ENCODE assay signal across 9 cellular contexts in genomic region chr3:25781145-25781757, GRCh38. TPM values are rescaled to one million over a fixed set of nuclear protein-coding genes. Genes with fewer than 3 reads are reported as not detected.
A peak's percentile ranks its signal among the peaks of the same experiment; 100 is the strongest.
DNase-seq lines count a peak whose midpoint lies in the region; ATAC-seq, FAIRE-seq and TF ChIP-seq lines count a peak whose summit lies in the region.
"Had no signal": no experiment of that assay in that cellular context is flagged by ENCODE, and none has a peak within 500 bp of the region (broad histone marks: within the 10 kb centered on the region; RNA-seq: fewer than 3 reads in every experiment).

No MANE protein-coding gene starts in this region.

- H4K20me1 ChIP-seq in PC-9 (ENCODE audit: insufficient read depth) = no peaks in the 10 kb centered on the region
- no peaks in the 10 kb centered on the region for H4K20me1 ChIP-seq in keratinocyte (ENCODE audit: control insufficient read depth, extremely low read depth, insufficient read depth, low read length)

- CTCF ChIA-PET in PC-9 (lab: Charles Lee) = no interaction called here

- no peaks in the 10 kb centered on the region for H3K9me2 ChIP-seq in PC-9 (ENCODE audit: insufficient read depth)

- ATAC-seq in CD4-positive, CD25-positive, alpha-beta regulatory T cell (ENCODE audit: low read depth in 2 of 2) = no peak
- ATAC-seq in GM19324 (IDR thresholded peaks at IDR 0.05; ENCODE audit: low FRiP score, unreplicated experiment) (no peak), HG02678 (IDR thresholded peaks at IDR 0.05; ENCODE audit: unreplicated experiment) (no peak), HG02571 (IDR thresholded peaks at IDR 0.05; ENCODE audit: unreplicated experiment) (no peak)

- H3K27me3 ChIP-seq in CD4-positive, CD25-positive, alpha-beta regulatory T cell (ENCODE audit: control insufficient read depth, insufficient read depth, low read length) = no peaks in the 10 kb centered on the region
- H3K27me3 ChIP-seq in PC-9 (ENCODE audit: insufficient read depth, low read depth) (no peaks in the 10 kb centered on the region), keratinocyte (ENCODE audit: control insufficient read depth, extremely low read depth, insufficient read depth, low read length) (no peaks in the 10 kb centered on the region)
- H3K27me3 ChIP-seq: upper lobe of left lung had no signal

- H3K27ac ChIP-seq in CD4-positive, CD25-positive, alpha-beta regulatory T cell (ENCODE audit: insufficient read depth, low read length, poor library complexity, severe bottlenecking) = no peak overlapping the region
- H3K27ac ChIP-seq in PC-9 (no peak overlapping the region), keratinocyte (ENCODE audit: control insufficient read depth, insufficient read depth, low read length) (no peak overlapping the region)
- H3K27ac ChIP-seq: upper lobe of left lung had no signal

- peak overlapping the region in 2 of 3 donors; percentile 53 to 75 for H3K27ac Mint-ChIP-seq in CD4-positive, CD25-positive, alpha-beta regulatory T cell

- peaks cover 33% of the 10 kb centered on the region for H3K4me1 ChIP-seq in CD4-positive, CD25-positive, alpha-beta regulatory T cell (ENCODE audit: control insufficient read depth, insufficient read depth, low read length, poor library complexity, severe bottlenecking)
- H3K4me1 ChIP-seq in PC-9 (replicated peaks; ENCODE audit: insufficient read depth) (peaks cover 21% of the 10 kb centered on the region), keratinocyte (ENCODE audit: control insufficient read depth, extremely low read depth, insufficient read depth, low read length) (peaks cover 9% of the 10 kb centered on the region)

- no peak overlapping the region for H3K9ac ChIP-seq in keratinocyte (ENCODE audit: control insufficient read depth, extremely low read depth, insufficient read depth, low read length)

- H3K9me3 Mint-ChIP-seq in CD4-positive, CD25-positive, alpha-beta regulatory T cell = no peaks in the 10 kb centered on the region

- H3K4me3 ChIP-seq in CD4-positive, CD25-positive, alpha-beta regulatory T cell (ENCODE audit: low read depth, low read length) = peak overlapping the region; percentile 92
- H3K4me3 ChIP-seq in PC-9 = peak overlapping the region; percentile 70; the same call in 1 of the 2 replicates
- no peak overlapping the region for H3K4me3 ChIP-seq in keratinocyte (ENCODE audit: control insufficient read depth in 2 of 3, extremely low read depth in 1 of 3, insufficient read depth in 2 of 3, low read depth in 1 of 3, low read length in 3 of 3)

- peaks cover 35 to 56% (median 49%) of the 10 kb centered on the region in 4 donors for H3K4me1 Mint-ChIP-seq in CD4-positive, CD25-positive, alpha-beta regulatory T cell

- no TSS peak for BruUV-seq in PC-9 (replicated peaks; lab: Mats Ljungman, UMichigan)

- H3K79me2 ChIP-seq in PC-9 (ENCODE audit: low read depth) (peaks cover 34% of the 10 kb centered on the region), keratinocyte (ENCODE audit: control insufficient read depth, insufficient read depth, low read length) (peaks cover 31% of the 10 kb centered on the region)

- no peaks in the 10 kb centered on the region for H3K27me3 Mint-ChIP-seq in CD4-positive, CD25-positive, alpha-beta regulatory T cell

- no peaks in the 10 kb centered on the region for H3K9me1 ChIP-seq in keratinocyte (ENCODE audit: control insufficient read depth, extremely low read depth, insufficient read depth, low read length)

- H3K9me3 ChIP-seq in CD4-positive, CD25-positive, alpha-beta regulatory T cell (ENCODE audit: control insufficient read depth in 2 of 2, low read length in 2 of 2) = no peaks in the 10 kb centered on the region
- H3K9me3 ChIP-seq in PC-9 (ENCODE audit: insufficient read depth, low read depth) (no peaks in the 10 kb centered on the region), keratinocyte (ENCODE audit: control insufficient read depth, low read depth, low read length) (no peaks in the 10 kb centered on the region)

- H2AFZ ChIP-seq in PC-9 (no peak overlapping the region), keratinocyte (ENCODE audit: control insufficient read depth, low read length) (no peak overlapping the region)

- in situ Hi-C loops in G401 (cut with HindIII; ENCODE audit: low sequenced_read_pairs) = no loop called here

- TF ChIP-seq CTCF in PC-9 (conservative IDR thresholded peaks at IDR 0.05) (no peak), keratinocyte (optimal IDR thresholded peaks at IDR 0.05 in 1 of 3, IDR thresholded peaks at IDR 0.05 in 1 of 3, conservative IDR thresholded peaks at IDR 0.05 in 1 of 3; ENCODE audit: extremely low read depth in 1 of 3, insufficient read depth in 2 of 3, low read length in 3 of 3) (no peak)

- peak; percentile 18 for FAIRE-seq in GM19239 (lab: Jason Lieb, UNC)
- no peak for FAIRE-seq in keratinocyte (lab: Jason Lieb, UNC)

- POLR2A ChIA-PET in PC-9 (lab: Charles Lee; ENCODE audit: unreplicated experiment) = interaction anchor here (0.5 to 0.7 kb wide), 2 partner anchors 141 to 426 kb away, joined by 5 to 14 read pairs; no protein-coding TSS in a partner anchor

- intact Hi-C loops in PC-9 (cut with micrococcal nuclease; ENCODE audit: unreplicated experiment) = loop anchor here (5.0 kb wide), 1 partner anchor 76 kb away; no protein-coding TSS in a partner anchor

- peaks cover 22% of the 10 kb centered on the region for H3K36me3 ChIP-seq in CD4-positive, CD25-positive, alpha-beta regulatory T cell (ENCODE audit: control insufficient read depth, insufficient read depth, low read length)
- peaks cover 11% of the 10 kb centered on the region for H3K36me3 ChIP-seq in PC-9 (ENCODE audit: low read depth)
- peaks cover 1 to 6% of the 10 kb centered on the region in 2 experiments for H3K36me3 ChIP-seq in keratinocyte (ENCODE audit: control insufficient read depth in 2 of 2, extremely low read depth in 1 of 2, insufficient read depth in 2 of 2, low read length in 2 of 2)

- dilution Hi-C loops in keratinocyte (cut with MboI; ENCODE audit: extremely low pct_ligation_motif_present, low sequenced_read_pairs) = no loop called here

- peak overlapping the region; percentile 89 for H3K4me2 ChIP-seq in PC-9
- peak overlapping the region; percentile 90 for H3K4me2 ChIP-seq in keratinocyte (ENCODE audit: control insufficient read depth, extremely low read depth, insufficient read depth, low read depth, low read length)

- no peak for DNase-seq in CD4-positive, CD25-positive, alpha-beta regulatory T cell
- DNase-seq in GM19239 (ENCODE audit: insufficient read length, low spot score) = no peak
- DNase-seq in PC-9 = no peak
- DNase-seq in keratinocyte (ENCODE audit: low read depth, low spot score) = no peak
- no peak for DNase-seq in G401 (ENCODE audit: low spot score)
- DNase-seq: upper lobe of left lung had no signal

- peaks cover 4% of the 10 kb centered on the region; the same call in 1 of the 2 replicates for H3F3A ChIP-seq in PC-9 (ENCODE audit: insufficient read depth, low read depth)

- H3K36me3 Mint-ChIP-seq in CD4-positive, CD25-positive, alpha-beta regulatory T cell = peaks cover 21% of the 10 kb centered on the region

- peak overlapping the region; percentile 92 to 96 (median 94) for H3K4me3 Mint-ChIP-seq in CD4-positive, CD25-positive, alpha-beta regulatory T cell

RNA-seq across cellular contexts. Expression of gene NGLY1, which starts 2.0 kb away (rescaled TPM):
- 71.7 TPM for total RNA-seq in CD4-positive, CD25-positive, alpha-beta regulatory T cell
- polyA plus RNA-seq in CD4-positive, CD25-positive, alpha-beta regulatory T cell = 10 to 100 TPM; 36.8 to 45.0 (median 41.5) TPM
- 26.3 and 29.4 TPM in 2 replicates for total RNA-seq in PC-9 (2021)
- polyA plus RNA-seq in keratinocyte = 8.6 to 19.5 TPM (median 11.2 TPM) in 3 replicates
- 33.7 TPM for polyA plus RNA-seq in keratinocyte (2011; ENCODE audit: low read depth)
- 10.8 and 21.5 TPM in 2 replicates for polyA plus RNA-seq in keratinocyte (2011; cell fraction: cytosol; rRNA removed)
- 16.0 and 19.2 TPM in 2 replicates for polyA plus RNA-seq in keratinocyte (2011; cell fraction: nucleus; rRNA removed)
- polyA plus RNA-seq in keratinocyte (2012; ENCODE audit: low replicate concordance) = 15.6 and 21.6 TPM in 2 replicates
- 2.5 to 12.6 TPM (median 10.3 TPM) in 3 replicates for polyA minus RNA-seq in keratinocyte
- polyA minus RNA-seq in keratinocyte (2011; cell fraction: cytosol; rRNA and poly(A)+ RNA removed) = 3.8 TPM
- 8.4 and 16.1 TPM in 2 replicates for polyA minus RNA-seq in keratinocyte (2011; cell fraction: nucleus; rRNA and poly(A)+ RNA removed)
- 32.2 and 39.0 TPM in 2 replicates for total RNA-seq in G401 (2014; rRNA removed; shearing (Covaris generic))

RNA-seq across cellular contexts. Expression of gene OXSM, which starts 8.6 kb away (rescaled TPM):
- 6.6 TPM for total RNA-seq in CD4-positive, CD25-positive, alpha-beta regulatory T cell
- polyA plus RNA-seq in CD4-positive, CD25-positive, alpha-beta regulatory T cell = 10 to 100 TPM in 3 of 4 donors, 1 to 10 TPM in 1; 9.0 to 17.4 (median 15.5) TPM
- 11.6 and 13.8 TPM in 2 replicates for total RNA-seq in PC-9 (2021)
- 17.8 to 31.6 TPM (median 28.0 TPM) in 3 replicates for polyA plus RNA-seq in keratinocyte
- 8.0 TPM for polyA plus RNA-seq in keratinocyte (2011; ENCODE audit: low read depth)
- 10.9 and 26.3 TPM in 2 replicates for polyA plus RNA-seq in keratinocyte (2011; cell fraction: cytosol; rRNA removed)
- polyA plus RNA-seq in keratinocyte (2011; cell fraction: nucleus; rRNA removed) = 28.8 and 35.7 TPM in 2 replicates
- polyA plus RNA-seq in keratinocyte (2012; ENCODE audit: low replicate concordance) = 12.2 and 17.7 TPM in 2 replicates
- 5.5 to 14.6 TPM (median 11.0 TPM) in 3 replicates for polyA minus RNA-seq in keratinocyte
- 3.1 TPM for polyA minus RNA-seq in keratinocyte (2011; cell fraction: cytosol; rRNA and poly(A)+ RNA removed)
- polyA minus RNA-seq in keratinocyte (2011; cell fraction: nucleus; rRNA and poly(A)+ RNA removed) = 9.1 and 18.9 TPM in 2 replicates
- total RNA-seq in G401 (2014; rRNA removed; shearing (Covaris generic)) = 14.1 and 16.0 TPM in 2 replicates

Comparison
In these comparisons a context has a peak if more than half of its experiments do, and no peak if none do; other contexts are left out.
1. H3K4me3 ChIP-seq: peak in CD4-positive, CD25-positive, alpha-beta regulatory T cell (single experiment) and PC-9 (single experiment); none in keratinocyte (0 of 3).